Comparison of ENCODE assay signal across 1 cellular context in genomic region chr22:40156001-40156516, GRCh38.
TF ChIP-seq lines count a peak whose summit lies in the region.

No MANE protein-coding gene starts in this region.

TF ChIP-seq in SK-N-SH, 30 proteins besides CTCF, POLR2A, EP300 and RAD21 (continued from another document):
- TF ChIP-seq USF1 (IDR thresholded peaks at IDR 0.05; ENCODE audit: borderline replicate concordance, low read depth): no peak
- TF ChIP-seq MEF2A (IDR thresholded peaks at IDR 0.05; ENCODE audit: borderline replicate concordance, low read depth): no peak
- TF ChIP-seq FOSL2 (IDR thresholded peaks at IDR 0.05; ENCODE audit: borderline replicate concordance, low read depth): no peak
- no peak for TF ChIP-seq PBX3 (IDR thresholded peaks at IDR 0.05)
- no peak for TF ChIP-seq TAF1 (IDR thresholded peaks at IDR 0.05; ENCODE audit: borderline replicate concordance, low read depth, low read length)
- no peak for TF ChIP-seq ELF1 (IDR thresholded peaks at IDR 0.05)
- no peak for TF ChIP-seq NFIC (IDR thresholded peaks at IDR 0.05; ENCODE audit: borderline replicate concordance)
TF ChIP-seq in SK-N-SH: peak in this region for 0.
